In genomic region chr14:64748995-64749714, GRCh38 we compare ENCODE assay signal across 28 cellular contexts.
"Had no signal": no experiment of that assay in that cellular context is flagged by ENCODE, and none has a peak within 500 bp of the region (broad histone marks: within the 10 kb centered on the region; RNA-seq: fewer than 3 reads in every experiment).

No MANE protein-coding gene starts in this region.

- H3K4me3 Mint-ChIP-seq: activated CD4-positive, alpha-beta T cell treated with anti-CD3 and anti-CD28 coated beads for 36 hours; activated naive CD4-positive, alpha-beta T cell treated with anti-CD3 and anti-CD28 coated beads for 36 hours; activated naive CD8-positive, alpha-beta T cell treated with anti-CD3 and anti-CD28 coated beads for 36 hours; brain; endodermal cell; nephron had no signal

- H3K36me3 ChIP-seq: adrenal gland, cardiac muscle cell, ovary, uterus had no signal

- H3K9me3 ChIP-seq: adrenal gland, esophagus muscularis mucosa, heart right ventricle, left ventricle myocardium inferior, ovary, right lobe of liver, suprapubic skin, uterus had no signal

- H3K4me1 ChIP-seq: adrenal gland, foreskin keratinocyte, right lobe of liver had no signal

- H3K4me1 Mint-ChIP-seq: activated naive CD8-positive, alpha-beta T cell treated with anti-CD3 and anti-CD28 coated beads for 36 hours; brain had no signal

- H3K27ac Mint-ChIP-seq: activated CD4-positive, alpha-beta T cell treated with anti-CD3 and anti-CD28 coated beads for 36 hours; activated naive CD4-positive, alpha-beta T cell treated with anti-CD3 and anti-CD28 coated beads for 36 hours; activated naive CD8-positive, alpha-beta T cell treated with anti-CD3 and anti-CD28 coated beads for 36 hours; brain; endodermal cell; progenitor cell of endocrine pancreas had no signal

- H3K27ac ChIP-seq: adrenal gland, cardiac muscle cell, esophagus muscularis mucosa, foreskin keratinocyte, heart right ventricle, left ventricle myocardium inferior, ovary, right lobe of liver, suprapubic skin, uterus had no signal

- DNase-seq: activated CD4-positive, alpha-beta T cell treated with anti-CD3 and anti-CD28 coated beads for 36 hours; activated CD4-positive, CD25-positive, alpha-beta regulatory T cell; activated CD8-positive, alpha-beta memory T cell treated with anti-CD3 and anti-CD28 coated beads for 24 hours; activated effector memory CD4-positive, alpha-beta T cell treated with Interleukin-2 at 50 U/mL for 16 hours; activated naive CD4-positive, alpha-beta T cell treated with anti-CD3 and anti-CD28 coated beads for 36 hours; activated naive CD8-positive, alpha-beta T cell treated with anti-CD3 and anti-CD28 coated beads for 36 hours; adrenal gland; aorta; cerebellar nuclear complex; cortex of kidney; endodermal cell; foreskin keratinocyte; heart right ventricle; kidney glomerular epithelial cell; left ventricle myocardium inferior; ovary; stimulated activated CD4-positive, alpha-beta T cell treated with anti-CD3 and anti-CD28 coated beads, Interleukin-12 subunit alpha, Interleukin-12 subunit beta, amount 100 ng/mL, for 4 hours; stimulated activated CD4-positive, alpha-beta T cell treated with anti-CD3 and anti-CD28 coated beads, Interleukin-4, amount 100 ng/mL, for 1 hour; T-helper 2 cell; trophoblast cell; uterus had no signal

- H3K9me3 Mint-ChIP-seq: activated naive CD4-positive, alpha-beta T cell treated with anti-CD3 and anti-CD28 coated beads for 36 hours; activated naive CD8-positive, alpha-beta T cell treated with anti-CD3 and anti-CD28 coated beads for 36 hours; brain; endodermal cell; nephron had no signal

- H3K27me3 Mint-ChIP-seq: activated CD4-positive, alpha-beta T cell treated with anti-CD3 and anti-CD28 coated beads for 36 hours; activated naive CD8-positive, alpha-beta T cell treated with anti-CD3 and anti-CD28 coated beads for 36 hours; progenitor cell of endocrine pancreas had no signal

- H3K36me3 Mint-ChIP-seq: activated naive CD8-positive, alpha-beta T cell treated with anti-CD3 and anti-CD28 coated beads for 36 hours had no signal

- ATAC-seq: activated CD4-positive, alpha-beta T cell treated with anti-CD3 and anti-CD28 coated beads for 36 hours; foreskin keratinocyte; right lobe of liver had no signal

- H3K27me3 ChIP-seq: adrenal gland, cardiac muscle cell, foreskin keratinocyte, heart right ventricle, ovary, right lobe of liver, suprapubic skin, uterus had no signal

- H3K4me3 ChIP-seq: adrenal gland, cardiac muscle cell, esophagus muscularis mucosa, heart right ventricle, left ventricle myocardium inferior, ovary, right lobe of liver, suprapubic skin, uterus had no signal
